Comparison of ENCODE assay signal across 8 cellular contexts in genomic region chr3:141575879-141576743, GRCh38.
DNase-seq lines count a peak whose midpoint lies in the region; ATAC-seq and TF ChIP-seq lines count a peak whose summit lies in the region.

No MANE protein-coding gene starts in this region.

- peaks cover 5% of the 10 kb centered on the region for H3K36me3 ChIP-seq in H7 (replicated peaks; ENCODE audit: control insufficient read depth, insufficient read depth, low read length)
- H3K36me3 ChIP-seq in mammary epithelial cell (ENCODE audit: insufficient read depth, low read length) = peaks cover 29% of the 10 kb centered on the region

- no TSS peak for BruUV-seq in mammary epithelial cell (replicated peaks; lab: Mats Ljungman, UMichigan)

- CTCF ChIA-PET in mammary epithelial cell (lab: Charles Lee; ENCODE audit: low non-redundant PET) = no interaction called here

- DNase-seq in NCI-H1436 (lab: John Stamatoyannopoulos, UW) = peak; percentile 24
- DNase-seq in NCI-H1436 treated with DMSO at 0.1 percent for 48 hours (lab: John Stamatoyannopoulos, UW) = no peak
- peak; percentile 4 for DNase-seq in H7
- DNase-seq in NCI-H748 treated with DMSO at 0.1 percent for 48 hours (lab: John Stamatoyannopoulos, UW) = peak; percentile 14
- DNase-seq in mammary epithelial cell = no peak
- DNase-seq in mesothelial cell of epicardium (ENCODE audit: low spot score in 2 of 2, unreplicated experiment in 2 of 2) = no peak

- H3K9me3 Mint-ChIP-seq in mesothelial cell of epicardium = no peaks in the 10 kb centered on the region

- no peak overlapping the region for H3K27ac Mint-ChIP-seq in mesothelial cell of epicardium

- no peak overlapping the region for H3K4me2 ChIP-seq in mammary epithelial cell (ENCODE audit: insufficient read depth, low read depth, low read length)

- dilution Hi-C loops in mammary epithelial cell (cut with HindIII; ENCODE audit: low sequenced_read_pairs) = no loop called here

- H2AFZ ChIP-seq in mammary epithelial cell (ENCODE audit: low read depth, low read length) = no peak overlapping the region

- no peaks in the 10 kb centered on the region for H3K79me2 ChIP-seq in mammary epithelial cell (ENCODE audit: insufficient read depth, low read length)

- peak; percentile 41 to 47 for TF ChIP-seq CTCF in mammary epithelial cell (conservative IDR thresholded peaks at IDR 0.05 in 1 of 2, IDR thresholded peaks at IDR 0.05 in 1 of 2; ENCODE audit: extremely low read depth in 1 of 2, insufficient read depth in 1 of 2, low read depth in 1 of 2, low read length in 2 of 2)
- peak; percentile 30 for TF ChIP-seq CTCF in mesothelial cell of epicardium (IDR thresholded peaks at IDR 0.05; ENCODE audit: unreplicated experiment)

- 79% methylated on average over 13 of the region's 13 CpGs for WGBS in mammary epithelial cell (ENCODE audit: low coverage, missing lambda C conversion rate)

- H3K27ac ChIP-seq in mammary epithelial cell (ENCODE audit: insufficient read depth, low read depth, low read length) = no peak overlapping the region

- no peaks in the 10 kb centered on the region for H4K20me1 ChIP-seq in mammary epithelial cell (ENCODE audit: insufficient read depth, low read length)

- H3K9ac ChIP-seq in mammary epithelial cell (ENCODE audit: insufficient read depth, low read length) = no peak overlapping the region

- in situ Hi-C loops in mammary epithelial cell (cut with MboI; ENCODE audit: low sequenced_read_pairs in 2 of 2) = no loop called here

- H3K4me1 Mint-ChIP-seq in mesothelial cell of epicardium = no peaks in the 10 kb centered on the region

- intact Hi-C loops in mammary epithelial cell (cut with micrococcal nuclease) = loop anchor here (2.0 to 10.0 kb wide), 5 partner anchors 69 to 706 kb away; partner anchors contain the start of gene RNF7

- H3K4me1 ChIP-seq in mammary epithelial cell (ENCODE audit: insufficient read depth, low read length) = no peaks in the 10 kb centered on the region

- no peak for ATAC-seq in GM19467 (IDR thresholded peaks at IDR 0.05; ENCODE audit: unreplicated experiment)
- no peak for ATAC-seq in GM18519 (IDR thresholded peaks at IDR 0.05; ENCODE audit: low FRiP score, unreplicated experiment)

- H3K4me3 ChIP-seq in H7 (ENCODE audit: insufficient read depth, low read depth, low read length) (no peak overlapping the region), mammary epithelial cell (replicated peaks in 1 of 3; ENCODE audit: insufficient read depth in 1 of 3, low read depth in 2 of 3, low read length in 3 of 3) (no peak overlapping the region)

- H3K36me3 Mint-ChIP-seq in mesothelial cell of epicardium = peaks cover 3% of the 10 kb centered on the region

- no peaks in the 10 kb centered on the region for H3K9me3 ChIP-seq in mammary epithelial cell (replicated peaks; ENCODE audit: insufficient read depth, low read length)

- no peak overlapping the region for H3K4me3 Mint-ChIP-seq in mesothelial cell of epicardium

- H3K27me3 Mint-ChIP-seq in mesothelial cell of epicardium (ENCODE audit: low read depth) = no peaks in the 10 kb centered on the region

- H3K27me3 ChIP-seq in H7 (ENCODE audit: control insufficient read depth, insufficient read depth, low read length) (no peaks in the 10 kb centered on the region), mammary epithelial cell (ENCODE audit: insufficient read depth, low read length) (no peaks in the 10 kb centered on the region)

Comparison
In these comparisons a context has a peak if more than half of its experiments do, and no peak if none do; other contexts are left out.
1. DNase-seq: peak in NCI-H1436 (single experiment), H7 (single experiment) and NCI-H748 treated with DMSO at 0.1 percent for 48 hours (single experiment); none in NCI-H1436 treated with DMSO at 0.1 percent for 48 hours (single experiment), mammary epithelial cell (single experiment) and mesothelial cell of epicardium (0 of 2).